9 cellular contexts compared by ENCODE assay signal in genomic region chr19:38850976-38851621, GRCh38. TPM values are rescaled to one million over a fixed set of nuclear protein-coding genes. Genes with fewer than 3 reads are reported as not detected.
DNase-seq lines count a peak whose midpoint lies in the region; ATAC-seq, FAIRE-seq and TF ChIP-seq lines count a peak whose summit lies in the region.
"Had no signal": no experiment of that assay in that cellular context is flagged by ENCODE, and none has a peak within 500 bp of the region (broad histone marks: within the 10 kb centered on the region; RNA-seq: fewer than 3 reads in every experiment).

No MANE protein-coding gene starts in this region.

- H3K79me2 ChIP-seq in astrocyte (ENCODE audit: insufficient read depth, low read length) = peaks cover 31% of the 10 kb centered on the region

- H3K4me3 ChIP-seq in BLaER1 (peak overlapping the region; percentile 81), astrocyte (ENCODE audit: insufficient read depth, low read depth, low read length) (peak overlapping the region; percentile 63), spleen (peak overlapping the region; percentile 21 to 91 (median 60))

- H3K27me3 ChIP-seq in BLaER1 (no peaks in the 10 kb centered on the region), astrocyte (ENCODE audit: insufficient read depth, low read length) (no peaks in the 10 kb centered on the region), spleen (replicated peaks in 1 of 7) (no peaks in the 10 kb centered on the region)

- WGBS in spleen, 5 donors = 0 to 3% (median 1%) methylated on average over 34 to 40 of the region's 40 CpGs

- H3K4me2 ChIP-seq in BLaER1 (peak overlapping the region; percentile 98), astrocyte (ENCODE audit: low read length) (peak overlapping the region; percentile 86)

- H3K4me1 ChIP-seq in BLaER1 (peaks cover 55% of the 10 kb centered on the region), astrocyte (ENCODE audit: insufficient read depth, low read length) (peaks cover 30% of the 10 kb centered on the region), spleen (peaks cover 24 to 66% (median 53%) of the 10 kb centered on the region in 6 donors)

- H3K27ac ChIP-seq in BLaER1 = peak overlapping the region; percentile 93
- peak overlapping the region; percentile 72 for H3K27ac ChIP-seq in astrocyte (ENCODE audit: low read depth, low read length)
- H3K27ac ChIP-seq in spleen = peak overlapping the region; percentile 73 to 100 (median 99)

- ATAC-seq in HG02798 (IDR thresholded peaks at IDR 0.05; ENCODE audit: poor library complexity, unreplicated experiment) = no peak

- H3K36me3 ChIP-seq in BLaER1 = peaks cover 27% of the 10 kb centered on the region
- H3K36me3 ChIP-seq in astrocyte (ENCODE audit: insufficient read depth, low read length) = peaks cover 13% of the 10 kb centered on the region
- H3K36me3 ChIP-seq in spleen = peaks cover 0 to 27% (median 18%) of the 10 kb centered on the region in 6 donors

- H3K9me3 ChIP-seq in BLaER1 = peaks cover 3% of the 10 kb centered on the region; the same call in 1 of the 2 replicates
- H3K9me3 ChIP-seq in astrocyte (ENCODE audit: insufficient read depth, low read depth, low read length) = no peaks in the 10 kb centered on the region
- H3K9me3 ChIP-seq in spleen = no peaks in the 10 kb centered on the region

- peak overlapping the region; percentile 92 for H3K4me3 Mint-ChIP-seq in astrocyte (ENCODE audit: unreplicated experiment)

- peak overlapping the region; percentile 91 for H3K9ac ChIP-seq in BLaER1
- peak overlapping the region; percentile 92 for H3K9ac ChIP-seq in astrocyte (ENCODE audit: low read length)

- H4K20me1 ChIP-seq in BLaER1 = peaks cover 31% of the 10 kb centered on the region
- peaks cover 29% of the 10 kb centered on the region for H4K20me1 ChIP-seq in astrocyte (ENCODE audit: insufficient read depth, low read length)

- TF ChIP-seq CTCF in astrocyte (IDR thresholded peaks at IDR 0.05; ENCODE audit: insufficient read depth, low read depth, low read length) (no peak), spleen (IDR thresholded peaks at IDR 0.05 in 8 of 11, conservative IDR thresholded peaks at IDR 0.05 in 3 of 11) (no peak)

- no peak for TF ChIP-seq POLR2A in spleen (IDR thresholded peaks at IDR 0.05)

- DNase-seq in NCI-H146 (lab: John Stamatoyannopoulos, UW) (peak; percentile 77), astrocyte (ENCODE audit: low read depth) (no peak), iPS-NIHi7 (ENCODE audit: extremely low spot score) (peak; percentile 16), spleen (peak; percentile 92), NCI-H524 (lab: John Stamatoyannopoulos, UW) (no peak), NCI-H345 (lab: John Stamatoyannopoulos, UW) (no peak)

- H3K27me3 Mint-ChIP-seq in astrocyte (ENCODE audit: low read depth, unreplicated experiment) = no peaks in the 10 kb centered on the region

- peaks cover 14% of the 10 kb centered on the region for H3K36me3 Mint-ChIP-seq in astrocyte (ENCODE audit: low read depth, unreplicated experiment)

- peaks cover 21% of the 10 kb centered on the region for H3K4me1 Mint-ChIP-seq in astrocyte (ENCODE audit: low read depth, unreplicated experiment)

- H3K27ac Mint-ChIP-seq in astrocyte (ENCODE audit: unreplicated experiment) = peak overlapping the region; percentile 99

- no peaks in the 10 kb centered on the region for H3K9me3 Mint-ChIP-seq in astrocyte (ENCODE audit: unreplicated experiment)

- H2AFZ ChIP-seq in astrocyte (ENCODE audit: low read depth, low read length) = peak overlapping the region; percentile 65

- intact Hi-C loops in spleen (cut with DNase I; ENCODE audit: low total_unique reads) = no loop called here

- no peak for FAIRE-seq in astrocyte (lab: Jason Lieb, UNC)

RNA-seq across cellular contexts. Expression of gene HNRNPL, which starts 1.3 kb away (rescaled TPM):
- total RNA-seq in astrocyte (285 and 314 TPM in 2 replicates), spleen (100 to 1,000 TPM; 188 to 357 (median 294) TPM)
- 100 to 1,000 TPM; 147 to 175 (median 168) TPM for polyA plus RNA-seq in spleen

RNA-seq across cellular contexts. Expression of gene ECH1, which starts 19.5 kb away (rescaled TPM):
- 51.4 and 53.3 TPM in 2 replicates for total RNA-seq in astrocyte
- 100 to 1,000 TPM; 119 to 293 (median 191) TPM for total RNA-seq in spleen
- 100 to 1,000 TPM; 196 to 370 (median 216) TPM for polyA plus RNA-seq in spleen

RNA-seq across cellular contexts. Expression of gene RINL, which starts 27.0 kb away (rescaled TPM):
- total RNA-seq in astrocyte (0.91 and 1.3 TPM in 2 replicates), spleen (10 to 100 TPM; 14.5 to 31.3 (median 26.5) TPM)
- polyA plus RNA-seq in spleen = 10 to 100 TPM; 26.6 to 42.5 (median 36.0) TPM

RNA-seq across cellular contexts. Expression of gene LGALS4, which starts 38.4 kb away (rescaled TPM):
- total RNA-seq in astrocyte (0.32 TPM in 1 of 2 replicates, not detected in the other), spleen (1 to 10 TPM; 1.1 to 7.5 (median 2.8) TPM)
- 1 to 10 TPM; 2.9 to 9.6 (median 9.3) TPM for polyA plus RNA-seq in spleen
- total RNA-seq: pulmonary artery endothelial cell had no signal

RNA-seq across cellular contexts. Expression of gene SIRT2, which starts 48.3 kb away (rescaled TPM):
- total RNA-seq in astrocyte (35.3 and 35.7 TPM in 2 replicates), spleen (10 to 100 TPM; 44.5 to 81.0 (median 61.8) TPM)
- 10 to 100 TPM; 25.8 to 45.1 (median 30.7) TPM for polyA plus RNA-seq in spleen

Comparison
In these comparisons a context has a peak if more than half of its experiments do, and no peak if none do; other contexts are left out.
1. DNase-seq: peak in NCI-H146 (single experiment), iPS-NIHi7 (single experiment) and spleen (single experiment); none in astrocyte (single experiment), NCI-H524 (0 of 2) and NCI-H345 (single experiment).
2. Peak in every context shown above with its lines, with median percentiles within 50 percentile points of each other: H3K27ac ChIP-seq and H3K4me3 ChIP-seq.